ENCODE assay signal across 14 cellular contexts in the genomic region with DNA sequence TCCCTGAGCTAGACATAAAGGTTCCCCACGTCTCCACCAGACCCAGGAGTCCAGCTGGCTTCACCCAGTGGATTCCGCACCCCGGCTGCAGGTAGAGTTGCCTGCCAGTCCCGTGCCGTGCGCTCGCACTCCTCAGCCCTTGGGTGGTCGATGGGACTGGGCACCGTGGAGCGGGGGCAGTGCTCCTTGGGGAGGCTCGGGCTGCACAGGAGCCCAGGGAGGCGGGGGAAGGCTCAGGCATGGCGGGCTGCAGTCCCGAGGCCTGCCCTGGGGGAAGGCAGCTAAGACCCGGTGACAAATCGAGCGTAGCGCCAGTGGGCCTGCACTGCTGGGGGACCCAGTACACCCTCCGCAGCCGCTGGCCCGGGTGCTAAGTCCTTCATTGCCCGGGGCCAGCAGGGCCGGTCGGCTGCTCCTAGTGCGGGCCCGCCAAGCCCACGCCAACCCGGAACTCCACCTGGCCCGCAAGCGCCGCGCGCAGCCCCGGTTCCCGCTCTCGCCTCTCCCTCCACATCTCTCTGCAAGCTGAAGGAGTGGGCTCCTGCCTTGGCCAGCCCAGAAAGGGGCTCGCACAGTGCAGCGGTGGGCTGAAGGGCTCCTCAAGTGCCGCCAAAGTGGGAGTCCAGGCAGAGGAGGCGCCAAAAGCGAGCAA. TPM values are rescaled to one million over a fixed set of nuclear protein-coding genes. Genes with fewer than 3 reads are reported as not detected.
DNase-seq lines count a peak whose midpoint lies in the region; ATAC-seq, FAIRE-seq and TF ChIP-seq lines count a peak whose summit lies in the region.
"Had no signal": no experiment of that assay in that cellular context is flagged by ENCODE, and none has a peak within 500 bp of the region (broad histone marks: within the 10 kb centered on the region; RNA-seq: fewer than 3 reads in every experiment).

No MANE protein-coding gene starts in this region.

- TF ChIP-seq CTCF in H1 (IDR thresholded peaks at IDR 0.05; ENCODE audit: control extremely low read depth in 1 of 3, insufficient read depth in 1 of 3, low read depth in 1 of 3, low read length in 3 of 3), result no peak
- no peak for TF ChIP-seq CTCF in osteoblast (IDR thresholded peaks at IDR 0.05; ENCODE audit: extremely low read depth, low read depth, low read length)

- DNase-seq in right cardiac atrium (peak in 2 of 3 donors; percentile 56 to 60), cardiac septum (ENCODE audit: low spot score) (no peak), H1 (ENCODE audit: low read depth in 1 of 2, low spot score in 2 of 2) (no peak), osteoblast (ENCODE audit: insufficient read length, low spot score, missing footprints) (no peak), GF-D8 (lab: John Stamatoyannopoulos, UW) (no peak), T-cell (no peak)
- DNase-seq in effector memory CD4-positive, alpha-beta T cell, result no peak
- no peak for DNase-seq in activated CD4-positive, alpha-beta T cell treated with anti-CD3 and anti-CD28 coated beads, Interleukin-2, amount 10 ng/mL, durations not matched to agents 24 days and 14 days
- DNase-seq: cerebellar nuclear complex had no signal

- H3K56ac ChIP-seq in H1 (replicated peaks; ENCODE audit: insufficient read length, low read depth, low read length), result no peak overlapping the region

- H2BK120ac ChIP-seq in H1 (replicated peaks; ENCODE audit: low read depth, low read length), result no peak overlapping the region

- POLR2A ChIA-PET in H1 (lab: Charles Lee; ENCODE audit: partially characterized antibody), result interaction anchor here (0.6 to 4.9 kb wide), 21 partner anchors 16 to 324 kb away, joined by 3 to 36 read pairs (median 4); a partner anchor contains a TSS
- POLR2A ChIA-PET in T-cell (lab: Charles Lee), result interaction anchor here in 1 of 2 donors (0.6 kb wide), 1 partner anchor 23 kb away, joined by 4 read pairs; no protein-coding TSS in a partner anchor

- H2AFZ ChIP-seq in H1 (ENCODE audit: low read length), result no peak overlapping the region; the same call in 1 of the 2 replicates
- H2AFZ ChIP-seq in osteoblast (ENCODE audit: low read length), result peak overlapping the region; percentile 70

- no peak overlapping the region for H4K5ac ChIP-seq in H1 (ENCODE audit: insufficient read length, low read depth, low read length)

- no peak overlapping the region for H2AK5ac ChIP-seq in H1 (ENCODE audit: low read depth, low read length)

- CTCF ChIA-PET in H1 (lab: Charles Lee; ENCODE audit: partially characterized antibody), result interaction anchor here (0.6 to 11.0 kb wide), 43 partner anchors 8 to 362 kb away, joined by 3 to 102 read pairs (median 6); a partner anchor contains a TSS
- CTCF ChIA-PET in T-cell (lab: Charles Lee), result interaction anchor here (0.6 to 1.6 kb wide), 9 partner anchors 10 to 268 kb away, joined by 3 to 12 read pairs (median 4); a partner anchor contains a TSS

- H3K23ac ChIP-seq in H1 (ENCODE audit: insufficient read length), result no peak overlapping the region

- H3K36me3 ChIP-seq in H1 (ENCODE audit: control insufficient read depth in 2 of 4, insufficient read depth in 4 of 4, low read length in 3 of 4) (no peaks in the 10 kb centered on the region), osteoblast (ENCODE audit: insufficient read depth, low read length) (no peaks in the 10 kb centered on the region)
- H3K36me3 ChIP-seq in effector memory CD4-positive, alpha-beta T cell (ENCODE audit: control insufficient read depth, insufficient read depth, low read length), result no peaks in the 10 kb centered on the region
- H3K36me3 ChIP-seq: HAP-1, Peyer's patch had no signal

- H3K4me1 ChIP-seq in right cardiac atrium (ENCODE audit: control insufficient read depth, insufficient read depth, low read length) (no peaks in the 10 kb centered on the region), H1 (replicated peaks in 1 of 4; ENCODE audit: control insufficient read depth in 3 of 4, insufficient read depth in 4 of 4, low read length in 3 of 4) (peaks cover 0 to 19% (median 11%) of the 10 kb centered on the region in 4 experiments; a peak in 6 of 7 replicates), osteoblast (ENCODE audit: insufficient read depth, low read length) (peaks cover 11% of the 10 kb centered on the region)
- H3K4me1 ChIP-seq in effector memory CD4-positive, alpha-beta T cell (ENCODE audit: control insufficient read depth, insufficient read depth, low read length, poor library complexity, severe bottlenecking), result peaks cover 33% of the 10 kb centered on the region

- H3K9me3 ChIP-seq in right cardiac atrium (ENCODE audit: control insufficient read depth, low read length) (no peaks in the 10 kb centered on the region), H1 (ENCODE audit: insufficient read depth in 2 of 2, low read depth in 1 of 2, low read length in 1 of 2) (no peaks in the 10 kb centered on the region), osteoblast (ENCODE audit: low read depth, low read length) (no peaks in the 10 kb centered on the region)
- H3K9me3 ChIP-seq in effector memory CD4-positive, alpha-beta T cell (ENCODE audit: control insufficient read depth, low read length), result no peaks in the 10 kb centered on the region
- H3K9me3 ChIP-seq: HAP-1, Peyer's patch had no signal

- intact Hi-C loops in right cardiac atrium (cut with DNase I), result loop anchor here in 1 of 4 donors (5.0 kb wide), 1 partner anchor 268 kb away; a partner anchor contains a TSS
- intact Hi-C loops in cardiac septum (cut with DNase I), result no loop called here
- intact Hi-C loops in activated CD4-positive, alpha-beta T cell treated with anti-CD3 and anti-CD28 coated beads, Interleukin-2, amount 10 ng/mL, durations not matched to agents 24 days and 14 days (cut with micrococcal nuclease), result no loop called here

- no peak for TF ChIP-seq EP300 in H1 (IDR thresholded peaks at IDR 0.05; ENCODE audit: borderline replicate concordance in 1 of 2, low read depth in 2 of 2, low read length in 2 of 2)

- H3K4me3 ChIP-seq in right cardiac atrium (ENCODE audit: low read length), result no peak overlapping the region
- H3K4me3 ChIP-seq in H1 (ENCODE audit: extremely low read depth in 1 of 4, insufficient read depth in 2 of 4, low read depth in 3 of 4, low read length in 4 of 4), result peak overlapping the region in 1 of 4 experiments; percentile 46; a peak in 1 of 8 replicates
- no peak overlapping the region for H3K4me3 ChIP-seq in osteoblast (ENCODE audit: insufficient read depth, low read length)
- no peak overlapping the region for H3K4me3 ChIP-seq in effector memory CD4-positive, alpha-beta T cell (ENCODE audit: insufficient read depth, low read depth, low read length, poor library complexity, severe bottlenecking)

- no peaks in the 10 kb centered on the region for H3K36me3 Mint-ChIP-seq in activated CD4-positive, alpha-beta T cell treated with anti-CD3 and anti-CD28 coated beads, Interleukin-2, amount 10 ng/mL, durations not matched to agents 24 days and 14 days (ENCODE audit: low read depth)
- H3K36me3 Mint-ChIP-seq in T-cell, result no peaks in the 10 kb centered on the region

- H3K4me2 ChIP-seq in H1 (ENCODE audit: insufficient read depth in 1 of 2, low read depth in 2 of 2, low read length in 2 of 2) (peak overlapping the region; percentile 1 to 80; a peak in 1 of 4 replicates), osteoblast (ENCODE audit: insufficient read depth, low read length) (peak overlapping the region; percentile 84)

- H4K8ac ChIP-seq in H1 (ENCODE audit: extremely low read depth, insufficient read depth, low read length), result peak overlapping the region; percentile 69

- no peak overlapping the region for H3K27ac Mint-ChIP-seq in activated CD4-positive, alpha-beta T cell treated with anti-CD3 and anti-CD28 coated beads, Interleukin-2, amount 10 ng/mL, durations not matched to agents 24 days and 14 days
- no peak overlapping the region for H3K27ac Mint-ChIP-seq in T-cell

- no peaks in the 10 kb centered on the region for H3K79me1 ChIP-seq in H1 (ENCODE audit: low read depth, low read length)

- WGBS in right cardiac atrium, result 82% methylated on average over 41 of the region's 41 CpGs
- WGBS in H1 (ENCODE audit: extremely low coverage in 1 of 2, insufficient coverage in 1 of 2, insufficient read length in 1 of 2, insufficient replicate concordance in 2 of 2, low coverage in 1 of 2, low lambda C conversion rate in 2 of 2, missing lambda C conversion rate in 1 of 2), 2 experiments, result 89% methylated on average over 38 of the region's 41 CpGs; no CpG with 5 or more reads in 1 of the 2 experiments

- H3K27ac ChIP-seq in right cardiac atrium (ENCODE audit: low read length), result no peak overlapping the region
- no peak overlapping the region for H3K27ac ChIP-seq in H1 (ENCODE audit: low read depth, low read length)
- no peak overlapping the region for H3K27ac ChIP-seq in osteoblast (ENCODE audit: low read depth, low read length)
- H3K27ac ChIP-seq in effector memory CD4-positive, alpha-beta T cell (ENCODE audit: insufficient read depth, low read length, poor library complexity, severe bottlenecking), result no peak overlapping the region

- H2BK15ac ChIP-seq in H1 (ENCODE audit: low read length), result peak overlapping the region; percentile 92; the same call in 1 of the 2 replicates

- no peak for TF ChIP-seq RAD21 in H1 (IDR thresholded peaks at IDR 0.05 in 1 of 2, conservative IDR thresholded peaks at IDR 0.05 in 1 of 2; ENCODE audit: low read depth in 2 of 2, low read length in 2 of 2)

- H2BK20ac ChIP-seq in H1 (ENCODE audit: low read length), result peak overlapping the region; percentile 86; the same call in 1 of the 2 replicates

- H3K4me1 Mint-ChIP-seq in activated CD4-positive, alpha-beta T cell treated with anti-CD3 and anti-CD28 coated beads, Interleukin-2, amount 10 ng/mL, durations not matched to agents 24 days and 14 days, result peaks cover 27% of the 10 kb centered on the region
- H3K4me1 Mint-ChIP-seq in T-cell, result peaks cover 36 to 49% (median 46%) of the 10 kb centered on the region in 3 donors

- H3K14ac ChIP-seq in H1 (ENCODE audit: insufficient read length), result no peak overlapping the region

- no peak for TF ChIP-seq POLR2A in H1 (IDR thresholded peaks at IDR 0.05; ENCODE audit: control extremely low read depth in 1 of 2, low read depth in 2 of 2, low read length in 2 of 2)

- no peak overlapping the region for H3K4ac ChIP-seq in H1 (replicated peaks; ENCODE audit: insufficient read length, low read depth, low read length)

- H2BK12ac ChIP-seq in H1 (ENCODE audit: low read depth, low read length), result no peak overlapping the region

- H3K23me2 ChIP-seq in H1 (ENCODE audit: low read depth, low read length), result no peaks in the 10 kb centered on the region

- peaks cover 16% of the 10 kb centered on the region for H3K27me3 Mint-ChIP-seq in activated CD4-positive, alpha-beta T cell treated with anti-CD3 and anti-CD28 coated beads, Interleukin-2, amount 10 ng/mL, durations not matched to agents 24 days and 14 days
- peaks cover 0 to 2% of the 10 kb centered on the region in 2 donors for H3K27me3 Mint-ChIP-seq in T-cell

- H3K9ac ChIP-seq in H1 (replicated peaks in 1 of 4; ENCODE audit: extremely low read depth in 1 of 4, low read depth in 3 of 4, low read length in 3 of 4), result no peak overlapping the region

- no peak for FAIRE-seq in H1 (lab: Jason Lieb, UNC)

- H3K79me2 ChIP-seq in H1 (ENCODE audit: control insufficient read depth in 1 of 2, insufficient read depth in 2 of 2, low read length in 2 of 2) (no peaks in the 10 kb centered on the region), osteoblast (ENCODE audit: insufficient read depth, low read length) (no peaks in the 10 kb centered on the region)

- no peaks in the 10 kb centered on the region for H3K9me3 Mint-ChIP-seq in activated CD4-positive, alpha-beta T cell treated with anti-CD3 and anti-CD28 coated beads, Interleukin-2, amount 10 ng/mL, durations not matched to agents 24 days and 14 days
- H3K9me3 Mint-ChIP-seq in T-cell, result no peaks in the 10 kb centered on the region
- H3K9me3 Mint-ChIP-seq: activated CD8-positive, alpha-beta T cell treated with anti-CD3 and anti-CD28 coated beads for 36 hours had no signal

- H4K20me1 ChIP-seq in H1 (replicated peaks in 1 of 2; ENCODE audit: control insufficient read depth in 1 of 2, insufficient read depth in 2 of 2, low read length in 2 of 2) (no peaks in the 10 kb centered on the region), osteoblast (ENCODE audit: insufficient read depth, low read length) (no peaks in the 10 kb centered on the region)

- H4K91ac ChIP-seq in H1 (replicated peaks; ENCODE audit: insufficient read length, low read length), result no peak overlapping the region

- H3K18ac ChIP-seq in H1 (ENCODE audit: extremely low read depth, low read length), result peak overlapping the region; percentile 38; the same call in 1 of the 2 replicates

- no peak for ATAC-seq in right cardiac atrium
- no peak for ATAC-seq in T-cell (replicated peaks in 1 of 4)

- no peak overlapping the region for H3K4me3 Mint-ChIP-seq in activated CD4-positive, alpha-beta T cell treated with anti-CD3 and anti-CD28 coated beads, Interleukin-2, amount 10 ng/mL, durations not matched to agents 24 days and 14 days
- peak overlapping the region in 1 of 3 donors; percentile 75 for H3K4me3 Mint-ChIP-seq in T-cell

- no peaks in the 10 kb centered on the region for H3K27me3 ChIP-seq in right cardiac atrium (ENCODE audit: control insufficient read depth, insufficient read depth)
- no peaks in the 10 kb centered on the region for H3K27me3 ChIP-seq in H1 (replicated peaks in 1 of 4; ENCODE audit: control insufficient read depth in 3 of 4, extremely low read depth in 1 of 4, insufficient read depth in 3 of 4, low read length in 3 of 4)
- H3K27me3 ChIP-seq in osteoblast (ENCODE audit: insufficient read depth, low read length), result peaks cover 6% of the 10 kb centered on the region
- no peaks in the 10 kb centered on the region for H3K27me3 ChIP-seq in effector memory CD4-positive, alpha-beta T cell (replicated peaks; ENCODE audit: control insufficient read depth, insufficient read depth, low read length, poor library complexity, severe bottlenecking)
- H3K27me3 ChIP-seq: Peyer's patch had no signal

- H2BK5ac ChIP-seq in H1 (ENCODE audit: low read depth, low read length), result peak overlapping the region; percentile 85; the same call in 1 of the 2 replicates

RNA-seq across cellular contexts. Expression of a gene that starts 9.5 kb away (rescaled TPM):
- not detected for total RNA-seq in right cardiac atrium
- polyA plus RNA-seq in right cardiac atrium, result 1.2 TPM
- total RNA-seq in cardiac septum, result not detected
- not detected in 2 replicates for total RNA-seq in H1 (2021; fragmentation: NEBNext Ultra II Directional; extraction: Animal tissue kit (Norgen Biotek cat#: 25700))
- 0.03 TPM in 1 of 2 replicates, not detected in the other for polyA plus RNA-seq in H1 (2011; rRNA removed)
- polyA plus RNA-seq in H1 (2011; cell fraction: cytosol; rRNA removed), result not detected
- polyA plus RNA-seq in H1 (2011; cell fraction: nucleus; rRNA removed), result 0.20 TPM
- polyA plus RNA-seq in H1 (2012, experiment 1 of 2), result 0.16 to 0.46 TPM (median 0.27 TPM) in 4 replicates
- 0.45 TPM for polyA plus RNA-seq in H1 (2012, experiment 2 of 2)
- not detected for polyA plus RNA-seq in H1 (2013, experiment 1 of 2)
- not detected for polyA plus RNA-seq in H1 (2013, experiment 2 of 2)
- polyA minus RNA-seq in H1 (2011; rRNA and poly(A)+ RNA removed), result not detected in 2 replicates
- polyA minus RNA-seq in H1 (2011; cell fraction: cytosol; rRNA and poly(A)+ RNA removed), result not detected
- not detected for polyA minus RNA-seq in H1 (2011; cell fraction: nucleus; rRNA and poly(A)+ RNA removed)
- not detected in 2 replicates for total RNA-seq in osteoblast
- total RNA-seq in activated CD4-positive, alpha-beta T cell treated with anti-CD3 and anti-CD28 coated beads, Interleukin-2, amount 10 ng/mL, durations not matched to agents 24 days and 14 days, result not detected in 2 replicates
- total RNA-seq in T-cell, result not detected
- total RNA-seq: activated CD8-positive, alpha-beta T cell treated with anti-CD3 and anti-CD28 coated beads for 36 hours; myocyte; urinary bladder had no signal

Comparison
In these comparisons a context has a peak if more than half of its experiments do, and no peak if none do; other contexts are left out.
1. DNase-seq: peak in right cardiac atrium (2 of 3); none in cardiac septum (single experiment), H1 (0 of 2), osteoblast (single experiment), effector memory CD4-positive, alpha-beta T cell (0 of 3), GF-D8 (single experiment), activated CD4-positive, alpha-beta T cell treated with anti-CD3 and anti-CD28 coated beads, Interleukin-2, amount 10 ng/mL, durations not matched to agents 24 days and 14 days (single experiment) and T-cell (0 of 34).